ENCODE assay signal across 27 cellular contexts in the genomic region with DNA sequence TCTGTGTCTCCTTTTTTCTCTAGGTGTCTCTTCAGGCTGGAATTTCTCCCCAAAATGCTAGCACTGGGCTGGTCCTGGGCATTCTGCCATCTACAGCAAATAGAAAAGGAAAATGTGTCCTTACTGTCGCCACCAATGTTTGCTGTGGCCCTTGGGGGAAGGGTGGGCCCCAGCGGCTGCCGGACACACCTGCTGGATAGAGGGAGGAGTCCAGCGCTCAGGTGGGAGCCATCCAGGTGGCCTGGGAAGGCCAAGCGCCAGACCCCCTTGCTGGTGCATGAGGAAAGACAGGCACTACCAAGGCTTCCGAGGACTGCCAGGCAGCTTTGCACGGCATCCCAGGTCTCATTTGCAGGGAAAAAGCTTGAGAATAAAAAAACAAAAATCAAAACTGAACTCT.
DNase-seq lines count a peak whose midpoint lies in the region; ATAC-seq and TF ChIP-seq lines count a peak whose summit lies in the region.
"Had no signal": no experiment of that assay in that cellular context is flagged by ENCODE, and none has a peak within 500 bp of the region (broad histone marks: within the 10 kb centered on the region; RNA-seq: fewer than 3 reads in every experiment).

No MANE protein-coding gene starts in this region.

- H2BK120ac ChIP-seq in IMR-90 (ENCODE audit: low read depth, low read length), result no peak overlapping the region

- no peak overlapping the region for H2AK5ac ChIP-seq in IMR-90 (ENCODE audit: low read depth, low read length)

- H3K9ac ChIP-seq in IMR-90 (ENCODE audit: low read depth, low read length), result no peak overlapping the region

- TF ChIP-seq CTCF in 22Rv1 (IDR thresholded peaks at IDR 0.05) (no peak), IMR-90 (conservative IDR thresholded peaks at IDR 0.05; ENCODE audit: low read depth, low read length) (no peak), left lung (IDR thresholded peaks at IDR 0.05) (no peak), neural crest cell (conservative IDR thresholded peaks at IDR 0.05) (no peak), GM13976 (IDR thresholded peaks at IDR 0.05; ENCODE audit: borderline replicate concordance, control extremely low read depth, extremely low read depth, insufficient read depth, missing control alignments) (no peak), foreskin fibroblast (IDR thresholded peaks at IDR 0.05; ENCODE audit: low read depth, low read length) (no peak)

- POLR2A ChIA-PET in IMR-90 (lab: Charles Lee; ENCODE audit: unreplicated experiment), result no interaction called here

- no peak overlapping the region for H3K4me3 Mint-ChIP-seq in neural crest cell
- H3K4me3 Mint-ChIP-seq: activated CD4-positive, alpha-beta memory T cell treated with anti-CD3 and anti-CD28 coated beads for 36 hours; CD4-positive, alpha-beta memory T cell; effector memory CD8-positive, alpha-beta T cell; nephron; stimulated activated memory B cell treated with anti-CD40 and anti-IgM and Interleukin-4, amounts not matched to agents 10 μg/mL and 1 μg/mL and 100 μg/mL, for 72 hours; type B pancreatic cell had no signal

- no peak overlapping the region for H3K56ac ChIP-seq in IMR-90 (ENCODE audit: extremely low read depth, insufficient read depth, low read length)

- no peak overlapping the region for H3K4ac ChIP-seq in IMR-90 (ENCODE audit: low read depth, low read length)

- H3K36me3 Mint-ChIP-seq in neural crest cell (ENCODE audit: low read depth), result no peaks in the 10 kb centered on the region
- H3K36me3 Mint-ChIP-seq: activated CD4-positive, alpha-beta memory T cell treated with anti-CD3 and anti-CD28 coated beads for 36 hours; CD4-positive, alpha-beta memory T cell; stimulated activated memory B cell treated with anti-CD40 and anti-IgM and Interleukin-4, amounts not matched to agents 10 μg/mL and 1 μg/mL and 100 μg/mL, for 72 hours had no signal

- H4K91ac ChIP-seq in IMR-90 (ENCODE audit: insufficient read depth, low read depth, low read length), result no peak overlapping the region

- no peak overlapping the region for H3K4me3 ChIP-seq in IMR-90 (ENCODE audit: insufficient read depth, low read depth, low read length)
- no peak overlapping the region for H3K4me3 ChIP-seq in left lung
- no peak overlapping the region for H3K4me3 ChIP-seq in foreskin fibroblast (ENCODE audit: low read depth in 1 of 2, low read length in 2 of 2)
- H3K4me3 ChIP-seq: A549 had no signal

- BruUV-seq in IMR-90 (replicated peaks; lab: Mats Ljungman, UMichigan), result no TSS peak

- no peak overlapping the region for H4K8ac ChIP-seq in IMR-90 (ENCODE audit: low read depth in 2 of 2, low read length in 2 of 2)

- no peak overlapping the region for H2BK5ac ChIP-seq in IMR-90 (ENCODE audit: low read depth, low read length, poor library complexity, severe bottlenecking)

- H3K36me3 ChIP-seq in IMR-90 (ENCODE audit: control insufficient read depth, insufficient read depth, low read length), result no peaks in the 10 kb centered on the region
- no peaks in the 10 kb centered on the region for H3K36me3 ChIP-seq in left lung

- no peaks in the 10 kb centered on the region for H4K20me1 ChIP-seq in IMR-90 (ENCODE audit: insufficient read depth, low read length)

- CTCF ChIA-PET in IMR-90 (lab: Yijun Ruan, JAX), result no interaction called here

- H3K27ac ChIP-seq in 22Rv1 (peak overlapping the region; percentile 69), IMR-90 (ENCODE audit: insufficient read depth, low read length) (no peak overlapping the region), left lung (no peak overlapping the region)

- no peak overlapping the region for H3K14ac ChIP-seq in IMR-90 (replicated peaks; ENCODE audit: low read depth, low read length)

- no peak for TF ChIP-seq POLR2A in IMR-90 (IDR thresholded peaks at IDR 0.05; ENCODE audit: low read depth, low read length)

- H2AFZ ChIP-seq in IMR-90 (replicated peaks; ENCODE audit: low read length, poor library complexity), result peak overlapping the region; percentile 3

- no peak overlapping the region for H2BK20ac ChIP-seq in IMR-90 (ENCODE audit: low read depth, low read length)

- no peak overlapping the region for H2BK15ac ChIP-seq in IMR-90 (ENCODE audit: low read depth, low read length)

- H3K79me1 ChIP-seq in IMR-90 (ENCODE audit: low read depth in 1 of 2, low read length in 2 of 2), result no peaks in the 10 kb centered on the region

- no peaks in the 10 kb centered on the region for H3K9me1 ChIP-seq in IMR-90 (ENCODE audit: insufficient read depth, low read length)

- peak overlapping the region; percentile 25 for H3K27ac Mint-ChIP-seq in neural crest cell (ENCODE audit: unreplicated experiment)
- H3K27ac Mint-ChIP-seq: activated CD4-positive, alpha-beta memory T cell treated with anti-CD3 and anti-CD28 coated beads for 36 hours; effector memory CD8-positive, alpha-beta T cell; nephron; stimulated activated memory B cell treated with anti-CD40 and anti-IgM and Interleukin-4, amounts not matched to agents 10 μg/mL and 1 μg/mL and 100 μg/mL, for 72 hours had no signal

- H3K4me2 ChIP-seq in IMR-90 (ENCODE audit: low read depth, low read length), result no peak overlapping the region
- H3K4me2 ChIP-seq: A549 had no signal

- no peak for ATAC-seq in IMR-90 (ENCODE audit: low read depth)
- peak; percentile 82 for ATAC-seq in left lung
- ATAC-seq in GM21529 (IDR thresholded peaks at IDR 0.05; ENCODE audit: unreplicated experiment), result no peak
- ATAC-seq: A549; effector memory CD8-positive, alpha-beta T cell; stimulated activated memory B cell treated with anti-CD40 and anti-IgM and Interleukin-4, amounts not matched to agents 10 μg/mL and 1 μg/mL and 100 μg/mL, for 72 hours had no signal

- peaks cover 18% of the 10 kb centered on the region for H3K4me1 Mint-ChIP-seq in neural crest cell
- H3K4me1 Mint-ChIP-seq: CD4-positive, alpha-beta memory T cell; stimulated activated memory B cell treated with anti-CD40 and anti-IgM and Interleukin-4, amounts not matched to agents 10 μg/mL and 1 μg/mL and 100 μg/mL, for 72 hours had no signal

- no peak overlapping the region for H2AK9ac ChIP-seq in IMR-90 (replicated peaks; ENCODE audit: low read depth, low read length, poor library complexity)

- H3K4me1 ChIP-seq in IMR-90 (ENCODE audit: control insufficient read depth, insufficient read depth, low read length) (no peaks in the 10 kb centered on the region), left lung (no peaks in the 10 kb centered on the region)

- intact Hi-C loops in IMR-90 (cut with micrococcal nuclease) (no loop called here), left lung (cut with DNase I) (no loop called here)

- in situ Hi-C loops in IMR-90 (cut with MboI; ENCODE audit: low sequenced_read_pairs) (loop anchor here (10.0 kb wide), 1 partner anchor 57 kb away; no protein-coding TSS in a partner anchor), GM13976 (cut with MboI; ENCODE audit: low sequenced_read_pairs, unreplicated experiment) (no loop called here)

- H4K5ac ChIP-seq in IMR-90 (ENCODE audit: low read depth, low read length), result no peak overlapping the region

- H3K23ac ChIP-seq in IMR-90 (ENCODE audit: low read depth, low read length), result no peak overlapping the region

- WGBS in IMR-90 (ENCODE audit: extremely low coverage in 2 of 2, insufficient read length in 1 of 2), 2 experiments, result 80% methylated on average over 2 of the region's 7 CpGs; no CpG with 5 or more reads in 1 of the 2 experiments

- peaks cover 2% of the 10 kb centered on the region for H3K9me3 Mint-ChIP-seq in neural crest cell
- H3K9me3 Mint-ChIP-seq: activated CD4-positive, alpha-beta memory T cell treated with anti-CD3 and anti-CD28 coated beads for 36 hours; effector memory CD8-positive, alpha-beta T cell had no signal

- peaks cover 3% of the 10 kb centered on the region; the same call in 1 of the 2 replicates for H3K27me3 ChIP-seq in IMR-90 (ENCODE audit: control insufficient read depth, insufficient read depth, low read length)
- H3K27me3 ChIP-seq in left lung, result no peaks in the 10 kb centered on the region

- dilution Hi-C loops in IMR-90 (cut with HindIII; ENCODE audit: low sequenced_read_pairs, unreplicated experiment), result no loop called here

- H3K9me3 ChIP-seq in IMR-90 (ENCODE audit: control insufficient read depth, insufficient read depth, low read length), result no peaks in the 10 kb centered on the region
- H3K9me3 ChIP-seq in left lung, result no peaks in the 10 kb centered on the region
- H3K9me3 ChIP-seq: A549 had no signal

- no peaks in the 10 kb centered on the region for H3K27me3 Mint-ChIP-seq in neural crest cell (ENCODE audit: low read depth)
- H3K27me3 Mint-ChIP-seq: type B pancreatic cell had no signal

- no peak for DNase-seq in IMR-90
- peak in 1 of 2 donors; percentile 42 for DNase-seq in left lung
- no peak for DNase-seq in neural crest cell (ENCODE audit: low read depth, low spot score)
- no peak for DNase-seq in GM13976 (ENCODE audit: low spot score)
- DNase-seq in foreskin fibroblast, result no peak
- no peak for DNase-seq in NCI-H524 treated with DMSO at 0.1 percent for 48 hours (lab: John Stamatoyannopoulos, UW)
- DNase-seq: activated CD4-positive, alpha-beta memory T cell treated with anti-CD3 and anti-CD28 coated beads for 36 hours; activated CD4-positive, alpha-beta T cell treated with anti-CD3 and anti-CD28 coated beads for 1 hour; activated CD8-positive, alpha-beta memory T cell treated with anti-CD3 and anti-CD28 coated beads, Interleukin-2, amount 50 U/mL, for 4 hours; activated naive CD4-positive, alpha-beta T cell treated with Interleukin-2 at 50 U/mL for 16 hours; CD4-positive, alpha-beta memory T cell; central memory CD4-positive, alpha-beta T cell; DMS153; effector memory CD8-positive, alpha-beta T cell; erythroblast; glutamatergic neuron; islet precursor cell; NCI-H1694; NCI-H526 treated with DMSO at 0.1 percent for 48 hours; SIG-M5; substantia nigra had no signal

- H3K18ac ChIP-seq in IMR-90 (ENCODE audit: low read depth, low read length), result no peak overlapping the region

- TF ChIP-seq RAD21 in IMR-90 (IDR thresholded peaks at IDR 0.05; ENCODE audit: low read length), result no peak

TF ChIP-seq in IMR-90, 13 proteins besides CTCF, POLR2A, EP300 and RAD21 (continues in another document):
- TF ChIP-seq MAFK (IDR thresholded peaks at IDR 0.05; ENCODE audit: low read depth, low read length) (no peak), RFX5 (IDR thresholded peaks at IDR 0.05; ENCODE audit: low read depth, low read length) (no peak), MXI1 (IDR thresholded peaks at IDR 0.05; ENCODE audit: borderline replicate concordance, low read depth, low read length) (no peak), RCOR1 (IDR thresholded peaks at IDR 0.05; ENCODE audit: insufficient replicate concordance, low read length) (no peak), SMC3 (IDR thresholded peaks at IDR 0.05; ENCODE audit: low read depth, low read length) (no peak), MAZ (IDR thresholded peaks at IDR 0.05; ENCODE audit: borderline replicate concordance, low read depth, low read length) (no peak), BHLHE40 (IDR thresholded peaks at IDR 0.05; ENCODE audit: low read depth, low read length) (no peak)
